ENCODE assay signal across 1 cellular context in genomic region chr2:85888745-85889647, GRCh38.
A peak's percentile ranks its signal among the peaks of the same experiment; 100 is the strongest.
TF ChIP-seq lines count a peak whose summit lies in the region.

Gene ST3GAL5, minus strand, starts transcription at chr2:85888990. Its CDS starts 85 bp downstream, at chr2:85888905.

TF ChIP-seq in K562, 482 proteins besides CTCF, POLR2A, EP300 and RAD21 (continued from another document and continues in another):
- no peak for TF ChIP-seq ZNF609 (CRISPR knock-in tag; IDR thresholded peaks at IDR 0.05; ENCODE audit: borderline replicate concordance)
- peak; percentile 85 for TF ChIP-seq PKNOX1 (IDR thresholded peaks at IDR 0.05)
- TF ChIP-seq MGA (IDR thresholded peaks at IDR 0.05): no peak
- peak; percentile 27 for TF ChIP-seq FOS (IDR thresholded peaks at IDR 0.05; ENCODE audit: extremely low read depth, insufficient read length)
- no peak for TF ChIP-seq SRF (CRISPR knock-in tag; IDR thresholded peaks at IDR 0.05)
- TF ChIP-seq HMGXB4 (CRISPR knock-in tag; IDR thresholded peaks at IDR 0.05): peak; percentile 37; the same call in 1 of the 2 replicates
- TF ChIP-seq MEIS2 (IDR thresholded peaks at IDR 0.05; ENCODE audit: partially characterized antibody): peak; percentile 88
- no peak for TF ChIP-seq HNRNPH1 (optimal IDR thresholded peaks at IDR 0.05; ENCODE audit: low read depth, low read length)
- TF ChIP-seq HNRNPLL (IDR thresholded peaks at IDR 0.05; ENCODE audit: low read depth, low read length, poor library complexity, severe bottlenecking): peak; percentile 50
- TF ChIP-seq ZNF282 (CRISPR knock-in tag; IDR thresholded peaks at IDR 0.05): no peak
- TF ChIP-seq NUFIP1 (IDR thresholded peaks at IDR 0.05; ENCODE audit: partially characterized antibody): no peak
- no peak for TF ChIP-seq LARP7 (IDR thresholded peaks at IDR 0.05)
- peak; percentile 98 for TF ChIP-seq ZBTB7A (IDR thresholded peaks at IDR 0.05; ENCODE audit: borderline replicate concordance, control insufficient read depth, low read depth, low read length)
- no peak for TF ChIP-seq THRA (IDR thresholded peaks at IDR 0.05)
- no peak for TF ChIP-seq SPI1 (IDR thresholded peaks at IDR 0.05; ENCODE audit: borderline replicate concordance, low read depth, low read length)
- TF ChIP-seq RCOR1 (IDR thresholded peaks at IDR 0.05; ENCODE audit: borderline replicate concordance in 1 of 2, low read depth in 2 of 2, low read length in 2 of 2): peak in 1 of 2 experiments; percentile 46; a peak in 2 of 4 replicates
- TF ChIP-seq ETV5 (CRISPR knock-in tag; IDR thresholded peaks at IDR 0.05; ENCODE audit: low read depth): 0 out of 2 replicates have a peak, but pooled peaks have one; percentile 35
- peak; percentile 62 for TF ChIP-seq ETV1 (tag; conservative IDR thresholded peaks at IDR 0.05; ENCODE audit: low read depth)
- 0 out of 2 replicates have a peak, but pooled peaks have one; percentile 24 for TF ChIP-seq ZKSCAN1 (IDR thresholded peaks at IDR 0.05; ENCODE audit: low read depth, low read length)
- peak; percentile 86 for TF ChIP-seq RBM25 (IDR thresholded peaks at IDR 0.05; ENCODE audit: low read depth, low read length, severe bottlenecking)
- TF ChIP-seq E2F4 (CRISPR knock-in tag; IDR thresholded peaks at IDR 0.05; ENCODE audit: low read depth): no peak
- peak; percentile 73 for TF ChIP-seq SMAD4 (CRISPR knock-in tag; conservative IDR thresholded peaks at IDR 0.05)
- no peak for TF ChIP-seq ZNF197 (CRISPR knock-in tag; IDR thresholded peaks at IDR 0.05; ENCODE audit: low read depth)
- peak; percentile 41; the same call in 1 of the 2 replicates for TF ChIP-seq NR4A1 (CRISPR knock-in tag; IDR thresholded peaks at IDR 0.05)
- TF ChIP-seq NR4A1 (tag; IDR thresholded peaks at IDR 0.05): no peak
- TF ChIP-seq NCOA2 (IDR thresholded peaks at IDR 0.05; ENCODE audit: partially characterized antibody in 2 of 2): no peak
- peak in 1 of 2 experiments; percentile 14; a peak in 1 of 4 replicates for TF ChIP-seq NRF1 (conservative IDR thresholded peaks at IDR 0.05 in 1 of 2, IDR thresholded peaks at IDR 0.05 in 1 of 2)
- peak in 1 of 2 experiments; percentile 75; a peak in 1 of 4 replicates for TF ChIP-seq NONO (IDR thresholded peaks at IDR 0.05; ENCODE audit: low read depth in 2 of 2, low read length in 1 of 2)
- TF ChIP-seq PHF21A (IDR thresholded peaks at IDR 0.05; ENCODE audit: borderline replicate concordance, low read depth): peak; percentile 88
- TF ChIP-seq ZBTB26 (CRISPR knock-in tag; IDR thresholded peaks at IDR 0.05): no peak
- TF ChIP-seq MBD2 (IDR thresholded peaks at IDR 0.05; ENCODE audit: borderline replicate concordance, low read depth): peak; percentile 13; the same call in 1 of the 2 replicates
- TF ChIP-seq CCNT2 (IDR thresholded peaks at IDR 0.05; ENCODE audit: borderline replicate concordance, extremely low read depth, insufficient read length, low read depth, low read length): peak; percentile 93
- no peak for TF ChIP-seq NFATC3 (IDR thresholded peaks at IDR 0.05)
- no peak for TF ChIP-seq KAT8 (IDR thresholded peaks at IDR 0.05; ENCODE audit: low read depth)
- no peak for TF ChIP-seq ZFP1 (CRISPR knock-in tag; IDR thresholded peaks at IDR 0.05)
- TF ChIP-seq ZFX (CRISPR knock-in tag; IDR thresholded peaks at IDR 0.05): peak; percentile 5; the same call in 1 of the 2 replicates
